ENCODE assay signal across 28 cellular contexts in the genomic region with DNA sequence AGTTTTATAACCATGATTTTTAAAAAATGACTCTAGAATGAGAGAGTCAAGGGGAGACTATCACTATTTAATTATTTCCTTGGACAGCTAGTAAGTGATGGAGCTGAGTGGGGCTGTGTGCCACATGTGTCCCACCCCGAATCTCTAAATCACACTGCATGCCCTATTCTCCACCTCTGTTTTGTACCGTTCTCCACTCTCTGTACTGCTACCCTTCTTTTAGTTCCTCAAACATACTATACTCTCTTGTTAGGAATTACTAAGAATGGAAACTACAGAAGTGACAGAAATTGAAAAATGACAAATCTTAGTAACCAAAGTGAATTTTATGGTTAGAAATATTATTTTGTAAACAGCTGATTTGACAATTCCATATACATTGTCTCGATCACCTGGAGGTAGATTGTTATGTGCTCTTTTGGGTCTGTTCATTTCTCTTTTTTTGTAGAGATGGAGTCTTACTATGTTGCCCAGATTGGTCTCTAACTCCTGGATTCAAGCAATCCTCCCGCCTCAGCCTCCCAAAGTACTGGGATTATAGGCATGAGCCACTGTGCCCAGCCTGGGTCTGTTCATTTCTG. TPM values are rescaled to one million over a fixed set of nuclear protein-coding genes. Genes with fewer than 3 reads are reported as not detected.
"Had no signal": no experiment of that assay in that cellular context is flagged by ENCODE, and none has a peak within 500 bp of the region (broad histone marks: within the 10 kb centered on the region; RNA-seq: fewer than 3 reads in every experiment).

No MANE protein-coding gene starts in this region.

- H3K27me3 Mint-ChIP-seq: activated B cell treated with CpG ODN at 0.5 μM for 24 hours, progenitor cell of endocrine pancreas had no signal

- H3K27ac ChIP-seq: ovary, sigmoid colon, thoracic aorta had no signal

- H3K9me3 ChIP-seq: breast epithelium, ovary, sigmoid colon, thoracic aorta had no signal

- H3K4me3 Mint-ChIP-seq: activated B cell treated with CpG ODN at 0.5 μM for 24 hours; endodermal cell; nephron; T-helper 2 cell treated with Interferon-gamma antibody and Interleukin-4, amounts not matched to agents 5 μg/mL and 100 μg/mL, for 36 hours had no signal

- H3K27ac Mint-ChIP-seq: activated B cell treated with CpG ODN at 0.5 μM for 24 hours; endodermal cell; nephron; progenitor cell of endocrine pancreas; T-helper 2 cell treated with Interferon-gamma antibody and Interleukin-4, amounts not matched to agents 5 μg/mL and 100 μg/mL, for 36 hours had no signal

- H3K27me3 ChIP-seq: breast epithelium, ovary, sigmoid colon had no signal

- H3K4me1 Mint-ChIP-seq: nephron had no signal

- DNase-seq: activated B cell treated with CpG ODN at 0.5 μM for 24 hours; activated gamma-delta T cell treated with Interleukin-2 at 50 U/mL for 16 hours; amygdala; central memory CD4-positive, alpha-beta T cell; endodermal cell; foreskin fibroblast; hippocampal formation; left cardiac atrium; mammary epithelial cell; ovary; sigmoid colon; small intestine; stimulated activated CD4-positive, alpha-beta T cell treated with anti-CD3 and anti-CD28 coated beads, Interleukin-1b, Interleukin-23, amount 100 ng/mL, for 48 hours; stimulated activated CD4-positive, alpha-beta T cell treated with anti-CD3 and anti-CD28 coated beads, Interleukin-4, amount 100 ng/mL, for 4 hours; stimulated activated CD8-positive, alpha-beta memory T cell treated with anti-CD3 and anti-CD28 coated beads, Interleukin-4, amount 100 ng/mL, for 48 hours; stimulated activated naive CD4-positive, alpha-beta T cell treated with Interleukin-2 at 50 U/mL for 16 hours; T-helper 1 cell; trophoblast cell had no signal

- H3K9me3 Mint-ChIP-seq: activated B cell treated with CpG ODN at 0.5 μM for 24 hours; endodermal cell; nephron; T-helper 2 cell treated with Interferon-gamma antibody and Interleukin-4, amounts not matched to agents 5 μg/mL and 100 μg/mL, for 36 hours had no signal

- ATAC-seq: esophagus mucosa, left cardiac atrium had no signal

RNA-seq across cellular contexts. Expression of gene HIGD1C, which starts 37.9 kb away (rescaled TPM):
- total RNA-seq: activated B cell treated with CpG ODN at 0.5 μM for 24 hours, breast epithelium, endodermal cell, esophagus mucosa, left cardiac atrium, liver, mammary epithelial cell, mucosa of gallbladder, ovary, progenitor cell of endocrine pancreas, renal cortical epithelial cell, sigmoid colon, subcutaneous adipose tissue, thoracic aorta had no signal
